ENCODE assay signal across 19 cellular contexts in genomic region chr10:95502377-95502776, GRCh38. TPM values are rescaled to one million over a fixed set of nuclear protein-coding genes. Genes with fewer than 3 reads are reported as not detected.
DNase-seq lines count a peak whose midpoint lies in the region; ATAC-seq, FAIRE-seq and TF ChIP-seq lines count a peak whose summit lies in the region.
"Had no signal": no experiment of that assay in that cellular context is flagged by ENCODE, and none has a peak within 500 bp of the region (broad histone marks: within the 10 kb centered on the region; RNA-seq: fewer than 3 reads in every experiment).

No MANE protein-coding gene starts in this region.

- H3K4me2 ChIP-seq in Loucy (ENCODE audit: low read depth, low read length, poor library complexity, severe bottlenecking): no peak overlapping the region
- peak overlapping the region; percentile 54; the same call in 1 of the 2 replicates for H3K4me2 ChIP-seq in HepG2 (ENCODE audit: low read depth, low read length)

- TF ChIP-seq POLR2A in HepG2 (IDR thresholded peaks at IDR 0.05; ENCODE audit: insufficient read depth in 1 of 2, low read depth in 2 of 2, low read length in 2 of 2): no peak

- intact Hi-C loops in HepG2 (cut with micrococcal nuclease; ENCODE audit: unreplicated experiment): loop anchor here (2.0 to 5.0 kb wide), 2 partner anchors 58 to 100 kb away; partner anchors contain the start of gene SORBS1

- in situ Hi-C loops in HepG2 (cut with HindIII; ENCODE audit: extremely low pct_ligation_motif_present, low pct_unique_long_range_greater_than_20kb): no loop called here

- WGBS in HepG2 (ENCODE audit: low lambda C conversion rate): 70% methylated on average over 1 of the region's 1 CpG

- H3F3A ChIP-seq in Loucy (ENCODE audit: low read depth): no peaks in the 10 kb centered on the region

- BruUV-seq in HepG2 (replicated peaks; lab: Mats Ljungman, UMichigan): no TSS peak

- no peak for DNase-seq in caudate nucleus (lab: John Stamatoyannopoulos, UW)
- no peak for DNase-seq in HepG2 (ENCODE audit: low spot score)
- DNase-seq in MV-4-11 (lab: John Stamatoyannopoulos, UW): no peak
- DNase-seq in effector memory CD4-positive, alpha-beta T cell: no peak
- DNase-seq in kidney glomerular epithelial cell (lab: John Stamatoyannopoulos, UW): no peak
- DNase-seq: activated CD4-positive, alpha-beta memory T cell treated with anti-CD3 and anti-CD28 coated beads for 36 hours; activated gamma-delta T cell treated with Interleukin-2 at 50 U/mL for 16 hours; activated T-cell treated with anti-CD3 and anti-CD28 coated beads for 4 hours; amygdala; COR-L47; foreskin fibroblast; NCI-H1105 treated with DMSO at 0.1 percent for 48 hours; NCI-H2107; NCI-H524 treated with DMSO at 0.1 percent for 48 hours; SJCRH30 had no signal

- CTCF ChIA-PET in HepG2 (lab: Yijun Ruan, JAX; ENCODE audit: low intra/inter-chr PET ratio, low total read pairs): no interaction called here

- H3K9me2 ChIP-seq in Loucy (replicated peaks; ENCODE audit: low read depth, low read length): no peaks in the 10 kb centered on the region

- H3K4me3 ChIP-seq in Loucy (ENCODE audit: low read length, poor library complexity, severe bottlenecking) (no peak overlapping the region), HepG2 (replicated peaks in 1 of 3; ENCODE audit: insufficient read depth in 1 of 3, low read depth in 2 of 3, low read length in 3 of 3) (0 out of 6 replicates have a peak overlapping the region, but pooled peaks of 1 of the 3 experiments have one; percentile 24), stomach smooth muscle (ENCODE audit: low read length in 2 of 2) (peak overlapping the region; percentile 29)
- no peak overlapping the region for H3K4me3 ChIP-seq in effector memory CD4-positive, alpha-beta T cell (ENCODE audit: insufficient read depth, low read depth, low read length, poor library complexity, severe bottlenecking)
- H3K4me3 ChIP-seq: SJCRH30, tibial nerve had no signal

- no peak for TF ChIP-seq RAD21 in HepG2 (CRISPR knock-in tag; IDR thresholded peaks at IDR 0.05)

- no peaks in the 10 kb centered on the region for H4K20me1 ChIP-seq in Loucy (ENCODE audit: insufficient read depth, low read length, poor library complexity, severe bottlenecking)
- H4K20me1 ChIP-seq in HepG2 (ENCODE audit: insufficient read depth, low read length): no peaks in the 10 kb centered on the region

- POLR2A ChIA-PET in HepG2 (lab: Yijun Ruan, JAX): interaction anchor here (1.4 to 1.8 kb wide), 4 partner anchors 10 to 26 kb away, joined by 3 to 9 read pairs (median 6); no protein-coding TSS in a partner anchor

- ATAC-seq in HepG2: peak; percentile 53

- TF ChIP-seq CTCF in Loucy (conservative IDR thresholded peaks at IDR 0.05; ENCODE audit: low read length) (0 out of 2 replicates have a peak, but pooled peaks have one; percentile 14), HepG2 (CRISPR knock-in tag; IDR thresholded peaks at IDR 0.05) (0 out of 2 replicates have a peak, but pooled peaks have one; percentile 18)

- H3K4me1 ChIP-seq in Loucy (ENCODE audit: insufficient read depth, low read length, poor library complexity, severe bottlenecking) (peaks cover 2% of the 10 kb centered on the region), HepG2 (ENCODE audit: insufficient read depth, low read length) (peaks cover 77% of the 10 kb centered on the region), stomach smooth muscle (ENCODE audit: control insufficient read depth, insufficient read depth, low read length) (peaks cover 69% of the 10 kb centered on the region)
- H3K4me1 ChIP-seq in effector memory CD4-positive, alpha-beta T cell (ENCODE audit: control insufficient read depth, insufficient read depth, low read length, poor library complexity, severe bottlenecking): no peaks in the 10 kb centered on the region
- H3K4me1 ChIP-seq: SJCRH30 had no signal

- FAIRE-seq in HepG2 (lab: Jason Lieb, UNC): no peak

- H2AFZ ChIP-seq in Loucy (ENCODE audit: low read length): no peak overlapping the region
- no peak overlapping the region for H2AFZ ChIP-seq in HepG2 (ENCODE audit: low read length)

- H3K79me2 ChIP-seq in Loucy (ENCODE audit: insufficient read depth, low read length) (no peaks in the 10 kb centered on the region), HepG2 (ENCODE audit: insufficient read depth, low read length) (peaks cover 59% of the 10 kb centered on the region)

- no peaks in the 10 kb centered on the region for H3K9me3 ChIP-seq in Loucy (ENCODE audit: insufficient read depth, low read depth, low read length)
- no peaks in the 10 kb centered on the region for H3K9me3 ChIP-seq in HepG2 (ENCODE audit: low read length)
- no peaks in the 10 kb centered on the region for H3K9me3 ChIP-seq in stomach smooth muscle (ENCODE audit: control insufficient read depth in 2 of 2, low read length in 2 of 2)
- no peaks in the 10 kb centered on the region for H3K9me3 ChIP-seq in effector memory CD4-positive, alpha-beta T cell (ENCODE audit: control insufficient read depth, low read length)
- H3K9me3 ChIP-seq: SJCRH30, tibial nerve had no signal

- no peak for TF ChIP-seq EP300 in HepG2 (IDR thresholded peaks at IDR 0.05; ENCODE audit: low read depth in 2 of 2, low read length in 2 of 2)
- TF ChIP-seq EP300 in HepG2 (CRISPR knock-in tag; IDR thresholded peaks at IDR 0.05; ENCODE audit: borderline replicate concordance): no peak

- H3K27me3 ChIP-seq in Loucy (ENCODE audit: insufficient read depth, low read length, poor library complexity, severe bottlenecking) (no peaks in the 10 kb centered on the region), HepG2 (ENCODE audit: control insufficient read depth in 1 of 2, insufficient read depth in 2 of 2, low read length in 2 of 2) (no peaks in the 10 kb centered on the region), stomach smooth muscle (ENCODE audit: control insufficient read depth in 1 of 2, insufficient read depth in 2 of 2, low read length in 2 of 2) (no peaks in the 10 kb centered on the region)
- no peaks in the 10 kb centered on the region for H3K27me3 ChIP-seq in effector memory CD4-positive, alpha-beta T cell (replicated peaks; ENCODE audit: control insufficient read depth, insufficient read depth, low read length, poor library complexity, severe bottlenecking)
- H3K27me3 ChIP-seq: SJCRH30, tibial nerve had no signal

- H3K9ac ChIP-seq in Loucy (ENCODE audit: low read depth, low read length, poor library complexity, severe bottlenecking): no peak overlapping the region
- H3K9ac ChIP-seq in HepG2 (ENCODE audit: insufficient read depth, low read depth, low read length): peak overlapping the region; percentile 25; the same call in 1 of the 2 replicates
- H3K9ac ChIP-seq in stomach smooth muscle (ENCODE audit: low read length in 2 of 2): peak overlapping the region; percentile 64 to 80

- H3K27ac ChIP-seq in caudate nucleus (ENCODE audit: low read depth, low read length) (peak overlapping the region; percentile 80), HepG2 (ENCODE audit: extremely low read length, insufficient read depth, low read length) (peak overlapping the region; percentile 70), stomach smooth muscle (ENCODE audit: low read length) (peak overlapping the region; percentile 94)
- no peak overlapping the region for H3K27ac ChIP-seq in effector memory CD4-positive, alpha-beta T cell (ENCODE audit: insufficient read depth, low read length, poor library complexity, severe bottlenecking)
- H3K27ac ChIP-seq: SJCRH30, VCaP had no signal

- H3K36me3 ChIP-seq in Loucy (ENCODE audit: insufficient read depth, low read length): no peaks in the 10 kb centered on the region
- no peaks in the 10 kb centered on the region for H3K36me3 ChIP-seq in HepG2 (replicated peaks in 1 of 2; ENCODE audit: control insufficient read depth in 1 of 2, insufficient read depth in 2 of 2, low read length in 2 of 2)
- H3K36me3 ChIP-seq in stomach smooth muscle (ENCODE audit: control insufficient read depth in 2 of 2, insufficient read depth in 2 of 2, low read length in 2 of 2): peaks cover 2 to 4% of the 10 kb centered on the region in 2 donors
- H3K36me3 ChIP-seq in effector memory CD4-positive, alpha-beta T cell (ENCODE audit: control insufficient read depth, insufficient read depth, low read length): no peaks in the 10 kb centered on the region
- H3K36me3 ChIP-seq: SJCRH30, tibial nerve had no signal

TF ChIP-seq in HepG2, 621 proteins besides CTCF, POLR2A, EP300 and RAD21:
- no peak for TF ChIP-seq JDP2 (CRISPR knock-in tag; IDR thresholded peaks at IDR 0.05; ENCODE audit: borderline replicate concordance)
- no peak for TF ChIP-seq NFATC3 (CRISPR knock-in tag; IDR thresholded peaks at IDR 0.05)
- TF ChIP-seq TBX2 (CRISPR knock-in tag; IDR thresholded peaks at IDR 0.05; ENCODE audit: borderline replicate concordance): 0 out of 2 replicates have a peak, but pooled peaks have one; percentile 25

RNA-seq across cellular contexts. Expression of gene SORBS1, which starts 58.8 kb away (rescaled TPM):
- total RNA-seq in HepG2 (2016; rRNA removed; fragmentation: Illumina TruSeq; extraction: Trizol): 16.8 and 21.0 TPM in 2 replicates
- 6.9 and 8.4 TPM in 2 replicates for total RNA-seq in HepG2 (2016; cell fraction: cytosol; rRNA removed; fragmentation: Illumina TruSeq; extraction: Trizol; ENCODE audit: low read depth)
- 16.7 and 20.1 TPM in 2 replicates for total RNA-seq in HepG2 (2016; cell fraction: insoluble cytoplasmic fraction; rRNA removed; fragmentation: Illumina TruSeq; extraction: Trizol)
- 6.8 and 7.4 TPM in 2 replicates for total RNA-seq in HepG2 (2016; cell fraction: membrane; rRNA removed; fragmentation: Illumina TruSeq; extraction: Trizol)
- 22.7 and 24.8 TPM in 2 replicates for total RNA-seq in HepG2 (2016; cell fraction: nucleus; rRNA removed; fragmentation: Illumina TruSeq; extraction: Trizol)
- polyA plus RNA-seq in HepG2 (2011; rRNA removed): 30.1 and 39.8 TPM in 2 replicates
- polyA plus RNA-seq in HepG2 (2011; cell fraction: cytosol; rRNA removed): 21.6 and 22.7 TPM in 2 replicates
- 39.9 and 56.8 TPM in 2 replicates for polyA plus RNA-seq in HepG2 (2011; cell fraction: nucleus; rRNA removed)
- 22.1 and 55.4 TPM in 2 replicates for polyA plus RNA-seq in HepG2 (2012)
- 0.37 and 0.66 TPM in 2 replicates for polyA plus RNA-seq in HepG2 (2016; cell fraction: cytosol; fragmentation: Illumina TruSeq; extraction: Trizol; ENCODE audit: low read depth)
- polyA plus RNA-seq in HepG2 (2016; cell fraction: insoluble cytoplasmic fraction; fragmentation: Illumina TruSeq; extraction: Trizol; ENCODE audit: low read depth): 18.0 and 20.6 TPM in 2 replicates
- polyA plus RNA-seq in HepG2 (2016; cell fraction: membrane; fragmentation: Illumina TruSeq; extraction: Trizol; ENCODE audit: low read depth): 1.4 and 1.9 TPM in 2 replicates
- polyA plus RNA-seq in HepG2 (2016; cell fraction: nucleus; fragmentation: Illumina TruSeq; extraction: Trizol; ENCODE audit: insufficient read depth, low read depth): 24.7 and 25.1 TPM in 2 replicates
- 2.7 and 66.2 TPM in 2 replicates for polyA minus RNA-seq in HepG2 (2011; rRNA and poly(A)+ RNA removed; ENCODE audit: low replicate concordance)
- 28.0 and 29.9 TPM in 2 replicates for polyA minus RNA-seq in HepG2 (2011; cell fraction: cytosol; rRNA and poly(A)+ RNA removed)
- 81.3 and 96.8 TPM in 2 replicates for polyA minus RNA-seq in HepG2 (2011; cell fraction: nucleus; rRNA and poly(A)+ RNA removed)

Comparison
In these comparisons a context has a peak if more than half of its experiments do, and no peak if none do; other contexts are left out.
1. H3K4me3 ChIP-seq: peak in stomach smooth muscle (2 of 2); none in Loucy (single experiment) and effector memory CD4-positive, alpha-beta T cell (single experiment).